In genomic region chr5:143397302-143398052, GRCh38 we compare ENCODE assay signal across 9 cellular contexts. TPM values are rescaled to one million over a fixed set of nuclear protein-coding genes. Genes with fewer than 3 reads are reported as not detected.
DNase-seq lines count a peak whose midpoint lies in the region; ATAC-seq, FAIRE-seq and TF ChIP-seq lines count a peak whose summit lies in the region.
"Had no signal": no experiment of that assay in that cellular context is flagged by ENCODE, and none has a peak within 500 bp of the region (broad histone marks: within the 10 kb centered on the region; RNA-seq: fewer than 3 reads in every experiment).

No MANE protein-coding gene starts in this region.

- DNase-seq in A549 (ENCODE audit: low read depth in 1 of 2, low spot score in 1 of 2) (no peak), GM23338 (ENCODE audit: low spot score) (no peak), ascending aorta (ENCODE audit: low spot score in 2 of 2) (no peak), medulla oblongata (ENCODE audit: extremely low spot score) (peak; percentile 53), iPS-NIHi7 (ENCODE audit: extremely low spot score) (no peak), activated gamma-delta T cell (lab: John Stamatoyannopoulos, UW) (no peak), Peyer's patch (no peak)
- DNase-seq: colonic mucosa had no signal

- H3K79me2 ChIP-seq in GM23338 (replicated peaks; ENCODE audit: insufficient read depth): no peaks in the 10 kb centered on the region

- H3K9me3 ChIP-seq in A549 (no peaks in the 10 kb centered on the region), ascending aorta (no peaks in the 10 kb centered on the region), Peyer's patch (no peaks in the 10 kb centered on the region)
- H3K9me3 ChIP-seq: colonic mucosa had no signal

- no peak for TF ChIP-seq RAD21 in A549 (conservative IDR thresholded peaks at IDR 0.05 in 1 of 2, IDR thresholded peaks at IDR 0.05 in 1 of 2)

- no peaks in the 10 kb centered on the region for H3K36me3 ChIP-seq in GM23338 (ENCODE audit: insufficient read depth)
- H3K36me3 ChIP-seq in ascending aorta: no peaks in the 10 kb centered on the region
- H3K36me3 ChIP-seq in Peyer's patch: peaks cover 0 to 6% (median 0%) of the 10 kb centered on the region in 3 donors
- H3K36me3 ChIP-seq: colonic mucosa had no signal

- peak overlapping the region; percentile 88 for H3K4me2 ChIP-seq in A549
- H3K4me2 ChIP-seq in GM23338: peak overlapping the region; percentile 61

- H3K4me3 ChIP-seq in A549: peak overlapping the region; percentile 86
- 0 out of 2 replicates have a peak overlapping the region, but pooled peaks have one; percentile 10 for H3K4me3 ChIP-seq in GM23338
- peak overlapping the region; percentile 27 to 70 for H3K4me3 ChIP-seq in ascending aorta
- peak overlapping the region in 1 of 4 donors; percentile 95 for H3K4me3 ChIP-seq in Peyer's patch
- H3K4me3 ChIP-seq: colonic mucosa had no signal

- H3K9me3 Mint-ChIP-seq in GM23338: no peaks in the 10 kb centered on the region

- intact Hi-C loops in ascending aorta (cut with DNase I): no loop called here

- peaks cover 31% of the 10 kb centered on the region for H3K4me1 ChIP-seq in A549
- H3K4me1 ChIP-seq in GM23338 (ENCODE audit: insufficient read depth): peaks cover 72% of the 10 kb centered on the region
- peaks cover 4 to 34% of the 10 kb centered on the region in 2 donors for H3K4me1 ChIP-seq in ascending aorta
- H3K4me1 ChIP-seq in Peyer's patch: peaks cover 0 to 36% (median 12%) of the 10 kb centered on the region in 4 donors
- H3K4me1 ChIP-seq: colonic mucosa had no signal

- TF ChIP-seq CTCF in A549 (IDR thresholded peaks at IDR 0.05) (no peak), GM23338 (conservative IDR thresholded peaks at IDR 0.05; ENCODE audit: low read depth in 2 of 2) (no peak), ascending aorta (IDR thresholded peaks at IDR 0.05) (no peak), Peyer's patch (IDR thresholded peaks at IDR 0.05) (no peak)

- no peak for TF ChIP-seq EP300 in A549 (IDR thresholded peaks at IDR 0.05)

- no peak overlapping the region for H3K27ac Mint-ChIP-seq in GM23338

- H3K27me3 Mint-ChIP-seq in GM23338 (ENCODE audit: insufficient read depth, low read depth, poor library complexity): peaks cover 24% of the 10 kb centered on the region

- POLR2A ChIA-PET in A549 (lab: Yijun Ruan, JAX): interaction anchor here (1.3 kb wide), 1 partner anchor 196 kb away, joined by 3 read pairs; no protein-coding TSS in a partner anchor

- peak overlapping the region; percentile 29; the same call in 2 of the 3 replicates for H3K4me3 Mint-ChIP-seq in GM23338

- no peaks in the 10 kb centered on the region for H3F3A ChIP-seq in GM23338 (replicated peaks; ENCODE audit: low read depth)

- no peak for FAIRE-seq in A549 (lab: Jason Lieb, UNC)

- CTCF ChIA-PET in A549 (lab: Yijun Ruan, JAX): no interaction called here

- WGBS in A549 (ENCODE audit: missing lambda C conversion rate): under 1% methylated on average over 2 of the region's 2 CpGs

- peaks cover 73% of the 10 kb centered on the region for H3K4me1 Mint-ChIP-seq in GM23338

- H3K27ac ChIP-seq in A549: peak overlapping the region; percentile 78 to 96
- H3K27ac ChIP-seq in GM23338 (ENCODE audit: low read depth): no peak overlapping the region
- no peak overlapping the region for H3K27ac ChIP-seq in ascending aorta
- H3K27ac ChIP-seq in Peyer's patch: no peak overlapping the region
- H3K27ac ChIP-seq: colonic mucosa had no signal

- H2AFZ ChIP-seq in GM23338: no peak overlapping the region

- no peak for ATAC-seq in A549
- no peak for ATAC-seq in GM23338
- no peak for ATAC-seq in GM21619 (IDR thresholded peaks at IDR 0.05; ENCODE audit: unreplicated experiment)

- no peaks in the 10 kb centered on the region for H4K20me1 ChIP-seq in GM23338 (replicated peaks; ENCODE audit: insufficient read depth)

- peaks cover 38% of the 10 kb centered on the region for H3K27me3 ChIP-seq in GM23338 (ENCODE audit: insufficient read depth)
- H3K27me3 ChIP-seq in ascending aorta: no peaks in the 10 kb centered on the region
- no peaks in the 10 kb centered on the region for H3K27me3 ChIP-seq in Peyer's patch
- H3K27me3 ChIP-seq: colonic mucosa had no signal

- no peak for TF ChIP-seq POLR2A in A549 (IDR thresholded peaks at IDR 0.05; ENCODE audit: low read length)
- no peak for TF ChIP-seq POLR2A in Peyer's patch (IDR thresholded peaks at IDR 0.05)

- H3K36me3 Mint-ChIP-seq in GM23338 (ENCODE audit: low read depth): peaks cover 8% of the 10 kb centered on the region; the same call in 2 of the 3 replicates

- no peaks in the 10 kb centered on the region for H3K9me2 ChIP-seq in GM23338 (ENCODE audit: insufficient read depth)

TF ChIP-seq in A549, 52 proteins besides CTCF, POLR2A, EP300 and RAD21:
- TF ChIP-seq GATA3 (IDR thresholded peaks at IDR 0.05; ENCODE audit: borderline replicate concordance) (no peak), SMC3 (IDR thresholded peaks at IDR 0.05) (0 out of 3 replicates have a peak, but pooled peaks have one; percentile 4)

TF ChIP-seq in GM23338, 12 proteins besides CTCF, POLR2A, EP300 and RAD21 (continues in another document):
- TF ChIP-seq POLR2AphosphoS5 (IDR thresholded peaks at IDR 0.05; ENCODE audit: low read depth): no peak
- no peak for TF ChIP-seq ZNF114 (CRISPR knock-in tag; IDR thresholded peaks at IDR 0.05)
- TF ChIP-seq ZNF331 (CRISPR knock-in tag; IDR thresholded peaks at IDR 0.05; ENCODE audit: low read depth): no peak
- no peak for TF ChIP-seq ZNF462 (CRISPR knock-in tag; IDR thresholded peaks at IDR 0.05)

RNA-seq across cellular contexts. Expression of gene NR3C1, which starts 6.0 kb away (rescaled TPM):
- polyA plus RNA-seq in A549 (2011; rRNA removed): 73.0 and 79.5 TPM in 2 replicates
- 14.9 and 18.7 TPM in 2 replicates for polyA plus RNA-seq in A549 (2012; cell fraction: cytosol; rRNA removed)
- 10.0 and 13.8 TPM in 2 replicates for polyA plus RNA-seq in A549 (2012; cell fraction: nucleus; rRNA removed)
- polyA plus RNA-seq in A549 (2017; fragmentation: RNase III; extraction: RNeasy Plus Mini Kit Qiagen cat#74134 plus additional on column Dnase treatment): 46.5 to 48.8 TPM (median 48.2 TPM) in 3 replicates
- 82.2 and 84.0 TPM in 2 replicates for polyA minus RNA-seq in A549 (2011; rRNA and poly(A)+ RNA removed)
- 2.4 and 4.6 TPM in 2 replicates for total RNA-seq in GM23338 (2014; rRNA removed; shearing (Covaris generic))
- polyA plus RNA-seq in GM23338 (2016; fragmentation: Nextera tagmentation; extraction: Ambion mirVana): 0.89 and 1.2 TPM in 2 replicates
- 18.4 TPM for total RNA-seq in ascending aorta
- total RNA-seq in Peyer's patch: 10 to 100 TPM; 29.7 to 79.2 (median 38.9) TPM

Comparison
In these comparisons a context has a peak if more than half of its experiments do, and no peak if none do; other contexts are left out.
1. H3K27ac ChIP-seq: peak in A549 (2 of 2); none in GM23338 (single experiment), ascending aorta (0 of 2) and Peyer's patch (0 of 4).